In genomic region chr13:36769126-36769525, GRCh38 we compare ENCODE assay signal across 30 cellular contexts.
"Had no signal": no experiment of that assay in that cellular context is flagged by ENCODE, and none has a peak within 500 bp of the region (broad histone marks: within the 10 kb centered on the region; RNA-seq: fewer than 3 reads in every experiment).

No MANE protein-coding gene starts in this region.

- H3K27ac Mint-ChIP-seq: activated CD4-positive, alpha-beta memory T cell treated with anti-CD3 and anti-CD28 coated beads, Interleukin-2, amount 10 ng/mL, durations not matched to agents 7 days and 5 days; activated CD4-positive, alpha-beta T cell treated with anti-CD3 and anti-CD28 coated beads, Interleukin-2, amount 10 ng/mL, durations not matched to agents 7 days and 5 days; activated naive CD4-positive, alpha-beta T cell treated with anti-CD3 and anti-CD28 coated beads, Interleukin-2, amount 50 U/mL, for 72 hours; mesothelial cell of epicardium; naive thymus-derived CD4-positive, alpha-beta T cell; stimulated activated effector memory CD8-positive, alpha-beta T cell treated with anti-CD3 and anti-CD28 coated beads, Interleukin-12 subunit alpha, Interleukin-12 subunit beta, amount 100 ng/mL, for 72 hours; stimulated activated naive CD8-positive, alpha-beta T cell treated with anti-CD3 and anti-CD28 coated beads, Interleukin-15, amount 100 ng/mL, for 72 hours; type B pancreatic cell had no signal

- H3K27ac ChIP-seq: epithelial cell of prostate, esophagus squamous epithelium, heart right ventricle, pancreas, prostate gland, sigmoid colon, vagina had no signal

- H3K4me1 Mint-ChIP-seq: activated CD4-positive, alpha-beta memory T cell treated with anti-CD3 and anti-CD28 coated beads, Interleukin-2, amount 10 ng/mL, durations not matched to agents 7 days and 5 days; activated CD4-positive, alpha-beta T cell treated with anti-CD3 and anti-CD28 coated beads, Interleukin-2, amount 10 ng/mL, durations not matched to agents 7 days and 5 days; central memory CD8-positive, alpha-beta T cell; naive thymus-derived CD4-positive, alpha-beta T cell; neural crest cell; stimulated activated effector memory CD8-positive, alpha-beta T cell treated with anti-CD3 and anti-CD28 coated beads, Interleukin-12 subunit alpha, Interleukin-12 subunit beta, amount 100 ng/mL, for 72 hours; stimulated activated naive CD8-positive, alpha-beta T cell treated with anti-CD3 and anti-CD28 coated beads, Interleukin-15, amount 100 ng/mL, for 72 hours had no signal

- DNase-seq: activated CD4-positive, alpha-beta memory T cell treated with anti-CD3 and anti-CD28 coated beads, Interleukin-2, amount 10 ng/mL, durations not matched to agents 7 days and 5 days; activated CD4-positive, alpha-beta T cell treated with anti-CD3 and anti-CD28 coated beads for 1 hour; activated CD4-positive, alpha-beta T cell treated with anti-CD3 and anti-CD28 coated beads, Interleukin-2, amount 10 ng/mL, durations not matched to agents 7 days and 5 days; activated naive CD4-positive, alpha-beta T cell; activated T-cell treated with anti-CD3 and anti-CD28 coated beads, Interleukin-2, amount 50 U/mL, for 48 hours; effector CD8-positive, alpha-beta T cell; esophagus squamous epithelium; foreskin melanocyte; heart right ventricle; naive thymus-derived CD4-positive, alpha-beta T cell; nucleus accumbens; retina; sigmoid colon; small intestine; stimulated activated CD4-positive, alpha-beta T cell treated with anti-CD3 and anti-CD28 coated beads, Interleukin-4, amount 100 ng/mL, for 24 hours; stimulated activated naive CD8-positive, alpha-beta T cell treated with anti-CD3 and anti-CD28 coated beads, Interleukin-15, amount 100 ng/mL, for 72 hours; substantia nigra; T-helper 9 cell had no signal

- H3K4me3 Mint-ChIP-seq: activated CD4-positive, alpha-beta memory T cell treated with anti-CD3 and anti-CD28 coated beads, Interleukin-2, amount 10 ng/mL, durations not matched to agents 7 days and 5 days; activated CD4-positive, alpha-beta T cell treated with anti-CD3 and anti-CD28 coated beads, Interleukin-2, amount 10 ng/mL, durations not matched to agents 7 days and 5 days; central memory CD8-positive, alpha-beta T cell; mesothelial cell of epicardium; naive thymus-derived CD4-positive, alpha-beta T cell; neural crest cell; stimulated activated effector memory CD8-positive, alpha-beta T cell treated with anti-CD3 and anti-CD28 coated beads, Interleukin-12 subunit alpha, Interleukin-12 subunit beta, amount 100 ng/mL, for 72 hours; stimulated activated naive CD8-positive, alpha-beta T cell treated with anti-CD3 and anti-CD28 coated beads, Interleukin-15, amount 100 ng/mL, for 72 hours; type B pancreatic cell had no signal

- H3K27me3 Mint-ChIP-seq: type B pancreatic cell had no signal

- FAIRE-seq: bronchial epithelial cell, endometrium, pancreas, small intestine had no signal

- H3K36me3 Mint-ChIP-seq: stimulated activated effector memory CD8-positive, alpha-beta T cell treated with anti-CD3 and anti-CD28 coated beads, Interleukin-12 subunit alpha, Interleukin-12 subunit beta, amount 100 ng/mL, for 72 hours had no signal

- H3K9me3 Mint-ChIP-seq: activated CD4-positive, alpha-beta memory T cell treated with anti-CD3 and anti-CD28 coated beads, Interleukin-2, amount 10 ng/mL, durations not matched to agents 7 days and 5 days; activated CD4-positive, alpha-beta T cell treated with anti-CD3 and anti-CD28 coated beads, Interleukin-2, amount 10 ng/mL, durations not matched to agents 7 days and 5 days had no signal
